9 cellular contexts compared by ENCODE assay signal in genomic region chr3:124032881-124033359, GRCh38. TPM values are rescaled to one million over a fixed set of nuclear protein-coding genes. Genes with fewer than 3 reads are reported as not detected.
DNase-seq lines count a peak whose midpoint lies in the region; ATAC-seq lines count a peak whose summit lies in the region.
"Had no signal": no experiment of that assay in that cellular context is flagged by ENCODE, and none has a peak within 500 bp of the region (broad histone marks: within the 10 kb centered on the region; RNA-seq: fewer than 3 reads in every experiment).

No MANE protein-coding gene starts in this region.

- peaks cover 11% of the 10 kb centered on the region for H3K4me1 Mint-ChIP-seq in activated naive CD4-positive, alpha-beta T cell treated with anti-CD3 and anti-CD28 coated beads for 36 hours (ENCODE audit: low read depth)

- H3K27me3 ChIP-seq in SJCRH30 = no peaks in the 10 kb centered on the region

- peak; percentile 94 for ATAC-seq in GM21825 (IDR thresholded peaks at IDR 0.05; ENCODE audit: unreplicated experiment)

- peak overlapping the region; percentile 84 for H3K27ac ChIP-seq in SJCRH30
- peak overlapping the region; percentile 46 for H3K27ac ChIP-seq in substantia nigra (ENCODE audit: low read depth, low read length, poor library complexity, severe bottlenecking)

- peak overlapping the region; percentile 22 for H3K4me3 Mint-ChIP-seq in activated naive CD4-positive, alpha-beta T cell treated with anti-CD3 and anti-CD28 coated beads for 36 hours

- intact Hi-C loops in activated naive CD4-positive, alpha-beta T cell treated with anti-CD3 and anti-CD28 coated beads for 36 hours (cut with micrococcal nuclease) = loop anchor here (1.0 to 5.0 kb wide), 2 partner anchors 46 to 71 kb away; partner anchors contain the start of gene CCDC14

- H3K27me3 Mint-ChIP-seq in activated naive CD4-positive, alpha-beta T cell treated with anti-CD3 and anti-CD28 coated beads for 36 hours (ENCODE audit: low read depth) = peaks cover 47% of the 10 kb centered on the region

- H3K27ac Mint-ChIP-seq in activated naive CD4-positive, alpha-beta T cell treated with anti-CD3 and anti-CD28 coated beads for 36 hours = no peak overlapping the region
- H3K27ac Mint-ChIP-seq: activated naive CD8-positive, alpha-beta T cell had no signal

- H3K36me3 Mint-ChIP-seq in activated naive CD4-positive, alpha-beta T cell treated with anti-CD3 and anti-CD28 coated beads for 36 hours (ENCODE audit: low read depth) = no peaks in the 10 kb centered on the region
- H3K36me3 Mint-ChIP-seq: activated naive CD8-positive, alpha-beta T cell had no signal

- no peaks in the 10 kb centered on the region for H3K9me3 ChIP-seq in SJCRH30 (replicated peaks)

- no peaks in the 10 kb centered on the region for H3K9me3 Mint-ChIP-seq in activated naive CD4-positive, alpha-beta T cell treated with anti-CD3 and anti-CD28 coated beads for 36 hours

- CTCF ChIA-PET in activated naive CD4-positive, alpha-beta T cell treated with anti-CD3 and anti-CD28 coated beads for 36 hours (lab: Charles Lee) = interaction anchor here (0.5 to 1.6 kb wide), 13 partner anchors 10 to 1983 kb away, joined by 3 to 7 read pairs (median 4); no protein-coding TSS in a partner anchor

- peak; percentile 90 for DNase-seq in D341Med (ENCODE audit: low spot score)
- DNase-seq in LoVo (ENCODE audit: low spot score) = peak; percentile 76
- DNase-seq in SJCRH30 = peak; percentile 92 to 94
- peak; percentile 79 for DNase-seq in activated naive CD4-positive, alpha-beta T cell treated with anti-CD3 and anti-CD28 coated beads for 36 hours
- peak; percentile 79 for DNase-seq in germinal center (ENCODE audit: low spot score)
- peak; percentile 34 for DNase-seq in non-pigmented ciliary epithelial cell (ENCODE audit: low read depth)
- DNase-seq in substantia nigra (lab: John Stamatoyannopoulos, UW) = peak; percentile 38 to 86 (median 69)

- H3K36me3 ChIP-seq in SJCRH30 = no peaks in the 10 kb centered on the region

- H3K4me1 ChIP-seq in SJCRH30 = no peaks in the 10 kb centered on the region

- H3K4me3 ChIP-seq in SJCRH30 = peak overlapping the region; percentile 86

RNA-seq across cellular contexts. Expression of gene KALRN, which starts 0.2 kb away (rescaled TPM):
- 12.2 and 13.8 TPM in 2 replicates for total RNA-seq in SJCRH30 (2014; rRNA removed; shearing (Covaris generic))
- 1 to 10 TPM; 8.1 to 8.9 TPM for total RNA-seq in activated naive CD4-positive, alpha-beta T cell treated with anti-CD3 and anti-CD28 coated beads for 36 hours

RNA-seq across cellular contexts. Expression of gene ROPN1, which starts 41.0 kb away (rescaled TPM):
- total RNA-seq in SJCRH30 (2014; rRNA removed; shearing (Covaris generic)) = not detected in 2 replicates
- not detected for total RNA-seq in activated naive CD4-positive, alpha-beta T cell treated with anti-CD3 and anti-CD28 coated beads for 36 hours

Comparison
In these comparisons a context has a peak if more than half of its experiments do, and no peak if none do; other contexts are left out.
1. Peak in every context shown above with its lines: DNase-seq, ATAC-seq, H3K4me3 ChIP-seq and H3K27ac ChIP-seq.
2. DNase-seq: peak in every context shown above with its lines; median percentile 93 in SJCRH30; 90 in D341Med; 79 in activated naive CD4-positive, alpha-beta T cell treated with anti-CD3 and anti-CD28 coated beads for 36 hours; 79 in germinal center; 76 in LoVo; 69 in substantia nigra; 34 in non-pigmented ciliary epithelial cell.